ENCODE assay signal across 8 cellular contexts in the genomic region with DNA sequence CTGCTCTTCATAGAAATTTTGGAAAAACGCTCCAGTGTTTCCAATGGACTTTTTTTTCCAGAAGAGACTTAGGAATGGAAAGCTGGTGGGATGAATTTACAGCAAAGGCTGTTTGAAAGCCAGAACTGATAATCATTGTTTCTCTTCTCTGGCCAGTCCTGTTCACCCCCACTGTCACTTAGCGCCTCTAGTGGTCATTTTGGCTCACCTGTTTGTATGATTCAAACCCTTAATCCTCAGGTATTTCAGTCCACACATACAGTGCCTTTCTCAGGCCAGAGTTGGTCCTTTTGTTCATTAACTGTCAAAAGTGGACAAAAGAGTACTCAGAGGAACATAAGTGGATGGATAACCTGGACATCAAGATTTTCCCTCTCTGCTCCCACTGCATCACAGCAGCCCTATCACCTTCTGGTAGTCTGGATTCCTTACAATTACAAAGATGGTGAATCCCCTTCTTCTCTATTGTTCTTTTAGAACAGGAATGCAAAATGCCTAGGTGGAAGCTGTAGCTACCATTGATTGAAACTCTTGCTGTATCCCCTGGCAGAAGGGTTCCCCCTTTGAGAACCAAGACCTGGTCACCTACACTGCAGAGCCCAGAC.
A peak's percentile ranks its signal among the peaks of the same experiment; 100 is the strongest.
DNase-seq lines count a peak whose midpoint lies in the region; ATAC-seq, FAIRE-seq and TF ChIP-seq lines count a peak whose summit lies in the region.

No MANE protein-coding gene starts in this region.

- H3K9me3 Mint-ChIP-seq in GM23338, result no peaks in the 10 kb centered on the region

- no peaks in the 10 kb centered on the region for H3K27me3 Mint-ChIP-seq in GM23338 (ENCODE audit: insufficient read depth, low read depth, poor library complexity)

- H3K27ac Mint-ChIP-seq in GM23338, result no peak overlapping the region

- H3K4me3 Mint-ChIP-seq in GM23338, result no peak overlapping the region

- peak; percentile 74 for DNase-seq in GM23338 (ENCODE audit: low spot score)
- DNase-seq in LoVo (ENCODE audit: low spot score), result peak; percentile 26
- no peak for DNase-seq in keratinocyte (ENCODE audit: low read depth, low spot score)
- DNase-seq in H54 (ENCODE audit: insufficient read length, low spot score), result no peak
- no peak for DNase-seq in RCC 7860 (ENCODE audit: low spot score)
- no peak for DNase-seq in activated CD4-positive, CD25-positive, alpha-beta regulatory T cell (lab: John Stamatoyannopoulos, UW)
- DNase-seq in ascending aorta (ENCODE audit: low spot score in 2 of 2), result no peak

- H3K79me2 ChIP-seq in GM23338 (replicated peaks; ENCODE audit: insufficient read depth) (no peaks in the 10 kb centered on the region), keratinocyte (ENCODE audit: control insufficient read depth, insufficient read depth, low read length) (no peaks in the 10 kb centered on the region)

- H3K36me3 Mint-ChIP-seq in GM23338 (ENCODE audit: low read depth), result no peaks in the 10 kb centered on the region

- intact Hi-C loops in ascending aorta (cut with DNase I), result no loop called here

- dilution Hi-C loops in keratinocyte (cut with MboI; ENCODE audit: extremely low pct_ligation_motif_present, low sequenced_read_pairs), result no loop called here

- H3K36me3 ChIP-seq in GM23338 (ENCODE audit: insufficient read depth) (no peaks in the 10 kb centered on the region), keratinocyte (ENCODE audit: control insufficient read depth in 2 of 2, extremely low read depth in 1 of 2, insufficient read depth in 2 of 2, low read length in 2 of 2) (no peaks in the 10 kb centered on the region), ascending aorta (no peaks in the 10 kb centered on the region)

- H3K4me3 ChIP-seq in GM23338 (no peak overlapping the region), keratinocyte (ENCODE audit: control insufficient read depth in 2 of 3, extremely low read depth in 1 of 3, insufficient read depth in 2 of 3, low read depth in 1 of 3, low read length in 3 of 3) (no peak overlapping the region), ascending aorta (no peak overlapping the region)

- peak; percentile 53 for ATAC-seq in GM18499 (IDR thresholded peaks at IDR 0.05; ENCODE audit: insufficient read depth, unreplicated experiment)
- peak; percentile 84 for ATAC-seq in GM23338

- no peaks in the 10 kb centered on the region for H3K4me1 Mint-ChIP-seq in GM23338

- H4K20me1 ChIP-seq in GM23338 (replicated peaks; ENCODE audit: insufficient read depth), result no peaks in the 10 kb centered on the region
- H4K20me1 ChIP-seq in keratinocyte (ENCODE audit: control insufficient read depth, extremely low read depth, insufficient read depth, low read length), result no peaks in the 10 kb centered on the region

- no peak overlapping the region for H2AFZ ChIP-seq in GM23338
- H2AFZ ChIP-seq in keratinocyte (ENCODE audit: control insufficient read depth, low read length), result no peak overlapping the region

- no peaks in the 10 kb centered on the region for H3F3A ChIP-seq in GM23338 (replicated peaks; ENCODE audit: low read depth)

- no peaks in the 10 kb centered on the region; the same call in 1 of the 2 replicates for H3K9me2 ChIP-seq in GM23338 (ENCODE audit: insufficient read depth)

- H3K4me1 ChIP-seq in GM23338 (ENCODE audit: insufficient read depth) (no peaks in the 10 kb centered on the region), keratinocyte (ENCODE audit: control insufficient read depth, extremely low read depth, insufficient read depth, low read length) (no peaks in the 10 kb centered on the region), ascending aorta (no peaks in the 10 kb centered on the region)

- no peak overlapping the region for H3K4me2 ChIP-seq in GM23338
- H3K4me2 ChIP-seq in keratinocyte (ENCODE audit: control insufficient read depth, extremely low read depth, insufficient read depth, low read depth, low read length), result no peak overlapping the region

- TF ChIP-seq POLR2A in H54 (IDR thresholded peaks at IDR 0.05; ENCODE audit: low read depth, low read length), result no peak

- no peak overlapping the region for H3K9ac ChIP-seq in keratinocyte (ENCODE audit: control insufficient read depth, extremely low read depth, insufficient read depth, low read length)

- FAIRE-seq in keratinocyte (lab: Jason Lieb, UNC), result no peak
- no peak for FAIRE-seq in H54 (lab: Jason Lieb, UNC)
- FAIRE-seq in RCC 7860 (lab: Jason Lieb, UNC), result no peak

- H3K9me1 ChIP-seq in keratinocyte (ENCODE audit: control insufficient read depth, extremely low read depth, insufficient read depth, low read length), result no peaks in the 10 kb centered on the region

- TF ChIP-seq CTCF in GM23338 (conservative IDR thresholded peaks at IDR 0.05; ENCODE audit: low read depth in 2 of 2) (peak; percentile 90 to 95), keratinocyte (optimal IDR thresholded peaks at IDR 0.05 in 1 of 3, IDR thresholded peaks at IDR 0.05 in 1 of 3, conservative IDR thresholded peaks at IDR 0.05 in 1 of 3; ENCODE audit: extremely low read depth in 1 of 3, insufficient read depth in 2 of 3, low read length in 3 of 3) (peak in 2 of 3 experiments; percentile 20 to 49), ascending aorta (IDR thresholded peaks at IDR 0.05) (no peak)

- H3K9me3 ChIP-seq in keratinocyte (ENCODE audit: control insufficient read depth, low read depth, low read length) (no peaks in the 10 kb centered on the region), ascending aorta (no peaks in the 10 kb centered on the region)

- H3K27ac ChIP-seq in GM23338 (ENCODE audit: low read depth), result no peak overlapping the region
- no peak overlapping the region for H3K27ac ChIP-seq in keratinocyte (ENCODE audit: control insufficient read depth, insufficient read depth, low read length)
- no peak overlapping the region for H3K27ac ChIP-seq in ascending aorta

- H3K27me3 ChIP-seq in GM23338 (ENCODE audit: insufficient read depth) (no peaks in the 10 kb centered on the region), keratinocyte (ENCODE audit: control insufficient read depth, extremely low read depth, insufficient read depth, low read length) (no peaks in the 10 kb centered on the region), ascending aorta (no peaks in the 10 kb centered on the region)

TF ChIP-seq in GM23338, 12 proteins besides CTCF, POLR2A, EP300 and RAD21:
- TF ChIP-seq, protein P1, sequence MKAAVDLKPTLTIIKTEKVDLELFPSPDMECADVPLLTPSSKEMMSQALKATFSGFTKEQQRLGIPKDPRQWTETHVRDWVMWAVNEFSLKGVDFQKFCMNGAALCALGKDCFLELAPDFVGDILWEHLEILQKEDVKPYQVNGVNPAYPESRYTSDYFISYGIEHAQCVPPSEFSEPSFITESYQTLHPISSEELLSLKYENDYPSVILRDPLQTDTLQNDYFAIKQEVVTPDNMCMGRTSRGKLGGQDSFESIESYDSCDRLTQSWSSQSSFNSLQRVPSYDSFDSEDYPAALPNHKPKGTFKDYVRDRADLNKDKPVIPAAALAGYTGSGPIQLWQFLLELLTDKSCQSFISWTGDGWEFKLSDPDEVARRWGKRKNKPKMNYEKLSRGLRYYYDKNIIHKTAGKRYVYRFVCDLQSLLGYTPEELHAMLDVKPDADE (IDR thresholded peaks at IDR 0.05), result no peak
- TF ChIP-seq CREB1 (CRISPR knock-in tag; IDR thresholded peaks at IDR 0.05; ENCODE audit: low read depth), result no peak

Comparison
In these comparisons a context has a peak if more than half of its experiments do, and no peak if none do; other contexts are left out.
1. DNase-seq: peak in GM23338 (single experiment) and LoVo (single experiment); none in keratinocyte (single experiment), H54 (single experiment), RCC 7860 (single experiment), activated CD4-positive, CD25-positive, alpha-beta regulatory T cell (0 of 4) and ascending aorta (0 of 2).
2. CTCF ChIP-seq: peak in GM23338 (2 of 2) and keratinocyte (2 of 3); none in ascending aorta (0 of 3).